ENCODE assay signal across 1 cellular context in the genomic region with DNA sequence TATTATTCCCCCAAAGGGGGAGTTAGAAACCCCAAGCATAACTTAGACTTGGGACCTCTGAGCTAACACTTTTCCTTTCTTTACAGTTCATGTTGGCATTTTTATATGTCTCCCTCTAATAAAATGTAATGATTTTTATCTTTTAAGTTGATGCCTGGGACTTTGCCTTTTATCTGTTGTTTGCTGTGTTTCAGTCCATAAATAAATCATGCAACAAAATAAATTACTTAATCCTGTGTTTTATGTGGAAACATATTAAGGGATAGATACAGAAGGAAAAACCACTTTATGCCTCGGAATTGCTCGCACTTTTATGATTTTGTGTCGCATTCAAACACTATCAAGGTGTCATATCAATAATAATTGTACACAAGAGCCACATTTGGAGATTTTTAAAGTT.
TF ChIP-seq lines count a peak whose summit lies in the region.

No MANE protein-coding gene starts in this region.

TF ChIP-seq in A549, 52 proteins besides CTCF, POLR2A, EP300 and RAD21 (continued from another document):
- TF ChIP-seq, protein P1, sequence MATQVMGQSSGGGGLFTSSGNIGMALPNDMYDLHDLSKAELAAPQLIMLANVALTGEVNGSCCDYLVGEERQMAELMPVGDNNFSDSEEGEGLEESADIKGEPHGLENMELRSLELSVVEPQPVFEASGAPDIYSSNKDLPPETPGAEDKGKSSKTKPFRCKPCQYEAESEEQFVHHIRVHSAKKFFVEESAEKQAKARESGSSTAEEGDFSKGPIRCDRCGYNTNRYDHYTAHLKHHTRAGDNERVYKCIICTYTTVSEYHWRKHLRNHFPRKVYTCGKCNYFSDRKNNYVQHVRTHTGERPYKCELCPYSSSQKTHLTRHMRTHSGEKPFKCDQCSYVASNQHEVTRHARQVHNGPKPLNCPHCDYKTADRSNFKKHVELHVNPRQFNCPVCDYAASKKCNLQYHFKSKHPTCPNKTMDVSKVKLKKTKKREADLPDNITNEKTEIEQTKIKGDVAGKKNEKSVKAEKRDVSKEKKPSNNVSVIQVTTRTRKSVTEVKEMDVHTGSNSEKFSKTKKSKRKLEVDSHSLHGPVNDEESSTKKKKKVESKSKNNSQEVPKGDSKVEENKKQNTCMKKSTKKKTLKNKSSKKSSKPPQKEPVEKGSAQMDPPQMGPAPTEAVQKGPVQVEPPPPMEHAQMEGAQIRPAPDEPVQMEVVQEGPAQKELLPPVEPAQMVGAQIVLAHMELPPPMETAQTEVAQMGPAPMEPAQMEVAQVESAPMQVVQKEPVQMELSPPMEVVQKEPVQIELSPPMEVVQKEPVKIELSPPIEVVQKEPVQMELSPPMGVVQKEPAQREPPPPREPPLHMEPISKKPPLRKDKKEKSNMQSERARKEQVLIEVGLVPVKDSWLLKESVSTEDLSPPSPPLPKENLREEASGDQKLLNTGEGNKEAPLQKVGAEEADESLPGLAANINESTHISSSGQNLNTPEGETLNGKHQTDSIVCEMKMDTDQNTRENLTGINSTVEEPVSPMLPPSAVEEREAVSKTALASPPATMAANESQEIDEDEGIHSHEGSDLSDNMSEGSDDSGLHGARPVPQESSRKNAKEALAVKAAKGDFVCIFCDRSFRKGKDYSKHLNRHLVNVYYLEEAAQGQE (IDR thresholded peaks at IDR 0.05): no peak
- TF ChIP-seq, protein P2, sequence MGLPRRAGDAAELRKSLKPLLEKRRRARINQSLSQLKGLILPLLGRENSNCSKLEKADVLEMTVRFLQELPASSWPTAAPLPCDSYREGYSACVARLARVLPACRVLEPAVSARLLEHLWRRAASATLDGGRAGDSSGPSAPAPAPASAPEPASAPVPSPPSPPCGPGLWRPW (IDR thresholded peaks at IDR 0.05): no peak
- TF ChIP-seq BHLHE40 (IDR thresholded peaks at IDR 0.05; ENCODE audit: low read depth, low read length) (no peak), FOXS1 (CRISPR knock-in tag; IDR thresholded peaks at IDR 0.05) (no peak), MAFK (IDR thresholded peaks at IDR 0.05; ENCODE audit: partially characterized antibody) (no peak), MYC (IDR thresholded peaks at IDR 0.05; ENCODE audit: borderline replicate concordance, low read length) (no peak)
TF ChIP-seq in A549: peak in this region for 0.
